ENCODE assay signal across 11 cellular contexts in genomic region chr22:40535642-40536041, GRCh38.
DNase-seq lines count a peak whose midpoint lies in the region; ATAC-seq and TF ChIP-seq lines count a peak whose summit lies in the region.
"Had no signal": no experiment of that assay in that cellular context is flagged by ENCODE, and none has a peak within 500 bp of the region (broad histone marks: within the 10 kb centered on the region; RNA-seq: fewer than 3 reads in every experiment).

No MANE protein-coding gene starts in this region.

- H3K4me2 ChIP-seq in BLaER1, result peak overlapping the region; percentile 74; the same call in 1 of the 2 replicates
- H3K4me2 ChIP-seq: KMS-11 had no signal

- intact Hi-C loops in ascending aorta (cut with DNase I), result loop anchor here (2.0 kb wide), 1 partner anchor 23 kb away; no protein-coding TSS in a partner anchor

- H3K4me3 ChIP-seq in BLaER1, result no peak overlapping the region
- H3K4me3 ChIP-seq in HUES48 (ENCODE audit: low read depth, low read length), result no peak overlapping the region
- no peak overlapping the region for H3K4me3 ChIP-seq in ascending aorta

- peaks cover 0 to 2% (median 0%) of the 10 kb centered on the region in 9 donors for H3K9me3 Mint-ChIP-seq in naive thymus-derived CD8-positive, alpha-beta T cell

- no peaks in the 10 kb centered on the region for H3K36me3 Mint-ChIP-seq in naive thymus-derived CD8-positive, alpha-beta T cell

- H3K27me3 Mint-ChIP-seq in naive thymus-derived CD8-positive, alpha-beta T cell, result no peaks in the 10 kb centered on the region

- H3K27me3 ChIP-seq in BLaER1, result no peaks in the 10 kb centered on the region
- no peaks in the 10 kb centered on the region for H3K27me3 ChIP-seq in HUES48 (ENCODE audit: control insufficient read depth, insufficient read depth, low read length)
- no peaks in the 10 kb centered on the region for H3K27me3 ChIP-seq in ascending aorta

- H3K9ac ChIP-seq in BLaER1 (no peak overlapping the region), HUES48 (ENCODE audit: low read depth, low read length) (no peak overlapping the region)
- H3K9ac ChIP-seq: KMS-11 had no signal

- H3K4me3 Mint-ChIP-seq in naive thymus-derived CD8-positive, alpha-beta T cell, result peak overlapping the region in 1 of 10 donors; percentile 9

- DNase-seq in ascending aorta (ENCODE audit: low spot score in 2 of 2) (no peak), pons (ENCODE audit: low spot score) (no peak), iPS-NIHi7 (ENCODE audit: extremely low spot score) (no peak), NCI-H748 treated with DMSO at 0.1 percent for 48 hours (lab: John Stamatoyannopoulos, UW) (no peak)
- DNase-seq in naive thymus-derived CD8-positive, alpha-beta T cell, result no peak
- DNase-seq: effector CD4-positive, alpha-beta T cell; NCI-H510A had no signal

- H3K27ac ChIP-seq in BLaER1 (no peak overlapping the region), HUES48 (ENCODE audit: low read depth, low read length) (peak overlapping the region; percentile 93), ascending aorta (peak overlapping the region; percentile 79 to 92)
- H3K27ac ChIP-seq: KMS-11 had no signal

- peaks cover 41% of the 10 kb centered on the region for H3K4me1 ChIP-seq in BLaER1
- peaks cover 37% of the 10 kb centered on the region for H3K4me1 ChIP-seq in HUES48 (ENCODE audit: control insufficient read depth, insufficient read depth, low read length)
- H3K4me1 ChIP-seq in ascending aorta, result peaks cover 5 to 30% of the 10 kb centered on the region in 2 donors

- H3K36me3 ChIP-seq in BLaER1 (peaks cover 6% of the 10 kb centered on the region; the same call in 1 of the 2 replicates), HUES48 (ENCODE audit: control insufficient read depth, insufficient read depth, low read length) (no peaks in the 10 kb centered on the region), ascending aorta (no peaks in the 10 kb centered on the region)

- H3K27ac Mint-ChIP-seq in naive thymus-derived CD8-positive, alpha-beta T cell, result peak overlapping the region; percentile 31 to 95 (median 89)

- peaks cover 25 to 60% (median 53%) of the 10 kb centered on the region in 4 donors for H3K4me1 Mint-ChIP-seq in naive thymus-derived CD8-positive, alpha-beta T cell

- H3K9me3 ChIP-seq in BLaER1, result peaks cover 15% of the 10 kb centered on the region; the same call in 1 of the 2 replicates
- no peaks in the 10 kb centered on the region for H3K9me3 ChIP-seq in HUES48 (ENCODE audit: control insufficient read depth, insufficient read depth, low read length)
- H3K9me3 ChIP-seq in ascending aorta, result no peaks in the 10 kb centered on the region

- TF ChIP-seq CTCF in ascending aorta (IDR thresholded peaks at IDR 0.05), result no peak

- POLR2A ChIA-PET in naive thymus-derived CD8-positive, alpha-beta T cell (lab: Charles Lee), result interaction anchor here (0.7 kb wide), 1 partner anchor 15 kb away, joined by 3 read pairs; no protein-coding TSS in a partner anchor

- no peak for ATAC-seq in naive thymus-derived CD8-positive, alpha-beta T cell
- ATAC-seq in GM19035 (IDR thresholded peaks at IDR 0.05; ENCODE audit: unreplicated experiment), result no peak

- peaks cover 25% of the 10 kb centered on the region for H4K20me1 ChIP-seq in BLaER1
